ENCODE assay signal across 9 cellular contexts in the genomic region with DNA sequence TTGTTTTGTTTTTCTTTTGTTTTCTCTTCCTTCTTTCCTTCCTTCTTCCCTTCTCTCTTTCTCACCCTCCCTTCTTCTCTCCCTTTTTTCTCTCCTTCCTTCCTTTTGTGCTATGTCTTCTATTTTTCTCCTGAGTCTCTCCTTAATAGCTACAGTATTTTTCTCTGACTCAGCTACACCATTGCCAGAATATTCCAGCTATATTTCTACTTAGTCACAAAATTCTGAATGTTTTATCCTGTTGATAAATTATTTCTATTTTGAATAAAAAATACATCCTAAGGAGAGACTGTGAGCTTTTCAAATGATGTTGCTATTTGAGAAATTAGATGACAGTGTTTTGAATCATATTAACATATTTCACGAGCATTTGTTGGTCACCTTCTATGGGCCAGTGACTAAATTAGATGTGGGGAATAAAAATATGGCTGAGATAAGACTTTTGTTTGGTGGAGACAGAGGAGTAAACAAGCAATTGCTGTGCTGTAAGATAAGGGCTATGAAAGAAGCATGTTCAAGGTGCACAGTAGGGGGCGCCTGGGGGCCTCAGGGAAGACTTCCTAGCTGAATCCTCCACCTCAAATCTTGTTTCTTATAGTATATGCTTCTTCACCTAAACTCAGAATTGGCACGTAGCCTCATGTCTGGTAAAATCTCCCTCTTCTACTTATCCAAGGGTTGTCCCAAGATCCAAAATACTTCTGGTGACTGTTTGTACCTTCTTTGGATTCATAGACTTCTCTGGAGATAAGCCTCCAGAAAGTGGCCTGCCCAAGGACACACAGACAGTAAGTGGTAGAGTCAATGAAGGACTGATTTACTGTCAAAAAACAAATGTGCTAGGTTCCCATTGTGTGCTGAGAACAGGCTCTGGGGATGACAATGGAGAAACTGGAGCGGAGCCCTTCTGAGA.
DNase-seq lines count a peak whose midpoint lies in the region; ATAC-seq and TF ChIP-seq lines count a peak whose summit lies in the region.
"Had no signal": no experiment of that assay in that cellular context is flagged by ENCODE, and none has a peak within 500 bp of the region (broad histone marks: within the 10 kb centered on the region; RNA-seq: fewer than 3 reads in every experiment).

No MANE protein-coding gene starts in this region.

- no peaks in the 10 kb centered on the region for H3F3A ChIP-seq in OCI-LY1 (ENCODE audit: insufficient read depth, low read length)

- H4K20me1 ChIP-seq in OCI-LY1 (ENCODE audit: insufficient read depth, low read length): no peaks in the 10 kb centered on the region

- no peaks in the 10 kb centered on the region for H3K9me3 Mint-ChIP-seq in activated T-helper 17 cell treated with anti-CD3 and anti-CD28 coated beads, Interleukin-2, amount 50 U/mL, for 72 hours
- H3K9me3 Mint-ChIP-seq: central memory CD8-positive, alpha-beta T cell had no signal

- no peak overlapping the region for H3K9ac ChIP-seq in OCI-LY1 (ENCODE audit: low read length)

- H3K4me2 ChIP-seq in OCI-LY1 (ENCODE audit: low read length): no peak overlapping the region

- no peak overlapping the region for H3K27ac ChIP-seq in OCI-LY1 (ENCODE audit: low read depth, low read length, poor library complexity, severe bottlenecking)

- no peak overlapping the region for H3K4me3 Mint-ChIP-seq in activated T-helper 17 cell treated with anti-CD3 and anti-CD28 coated beads, Interleukin-2, amount 50 U/mL, for 72 hours
- H3K4me3 Mint-ChIP-seq: central memory CD8-positive, alpha-beta T cell had no signal

- H3K36me3 Mint-ChIP-seq in activated T-helper 17 cell treated with anti-CD3 and anti-CD28 coated beads, Interleukin-2, amount 50 U/mL, for 72 hours (ENCODE audit: low read depth): no peaks in the 10 kb centered on the region

- H3K27me3 ChIP-seq in OCI-LY1 (ENCODE audit: insufficient read depth, low read length): 0 out of 2 replicates have a peak, but pooled peaks cover 5% of the 10 kb centered on the region

- H3K36me3 ChIP-seq in OCI-LY1 (ENCODE audit: insufficient read depth, low read length): no peaks in the 10 kb centered on the region

- H3K27me3 Mint-ChIP-seq in activated T-helper 17 cell treated with anti-CD3 and anti-CD28 coated beads, Interleukin-2, amount 50 U/mL, for 72 hours: peaks cover 6% of the 10 kb centered on the region

- H3K4me3 ChIP-seq in OCI-LY1 (ENCODE audit: low read depth, low read length, poor library complexity, severe bottlenecking): no peak overlapping the region

- H3K79me2 ChIP-seq in OCI-LY1 (ENCODE audit: insufficient read depth, low read length): no peaks in the 10 kb centered on the region

- H2AFZ ChIP-seq in OCI-LY1 (ENCODE audit: low read length): no peak overlapping the region

- no peak overlapping the region for H3K27ac Mint-ChIP-seq in activated T-helper 17 cell treated with anti-CD3 and anti-CD28 coated beads, Interleukin-2, amount 50 U/mL, for 72 hours

- DNase-seq in activated effector memory CD4-positive, alpha-beta T cell treated with anti-CD3 and anti-CD28 coated beads, Interleukin-2, amount 50 U/mL, for 16 hours: peak; percentile 76
- DNase-seq in activated effector memory CD4-positive, alpha-beta T cell treated with Interleukin-2 at 50 U/mL for 16 hours: no peak
- DNase-seq in activated T-helper 9 cell treated with anti-CD3 and anti-CD28 coated beads, Interleukin-2, amount 50 U/mL, for 16 hours (ENCODE audit: low read depth): peak; percentile 14
- DNase-seq in iPS-NIHi11 (ENCODE audit: low spot score): peak; percentile 59
- peak; percentile 75 for DNase-seq in stimulated activated CD8-positive, alpha-beta memory T cell treated with anti-CD3 and anti-CD28 coated beads, Interleukin-4, amount 100 ng/mL, for 48 hours
- DNase-seq in mesenteric fat pad (ENCODE audit: low spot score): no peak

- H3K9me3 ChIP-seq in OCI-LY1 (ENCODE audit: low read length): no peaks in the 10 kb centered on the region

- peaks cover 3% of the 10 kb centered on the region for H3K4me1 ChIP-seq in OCI-LY1 (ENCODE audit: insufficient read depth, low read length, severe bottlenecking)

- no peak for ATAC-seq in activated T-helper 17 cell treated with anti-CD3 and anti-CD28 coated beads, Interleukin-2, amount 50 U/mL, for 72 hours (replicated peaks)

- H3K4me1 Mint-ChIP-seq in activated T-helper 17 cell treated with anti-CD3 and anti-CD28 coated beads, Interleukin-2, amount 50 U/mL, for 72 hours: peaks cover 9% of the 10 kb centered on the region

- H3K9me2 ChIP-seq in OCI-LY1 (ENCODE audit: low read depth, low read length): no peaks in the 10 kb centered on the region

- TF ChIP-seq CTCF in OCI-LY1 (IDR thresholded peaks at IDR 0.05; ENCODE audit: low read length): peak; percentile 84

Comparison
In these comparisons a context has a peak if more than half of its experiments do, and no peak if none do; other contexts are left out.
1. DNase-seq: peak in activated effector memory CD4-positive, alpha-beta T cell treated with anti-CD3 and anti-CD28 coated beads, Interleukin-2, amount 50 U/mL, for 16 hours (single experiment), activated T-helper 9 cell treated with anti-CD3 and anti-CD28 coated beads, Interleukin-2, amount 50 U/mL, for 16 hours (single experiment), iPS-NIHi11 (single experiment) and stimulated activated CD8-positive, alpha-beta memory T cell treated with anti-CD3 and anti-CD28 coated beads, Interleukin-4, amount 100 ng/mL, for 48 hours (single experiment); none in activated effector memory CD4-positive, alpha-beta T cell treated with Interleukin-2 at 50 U/mL for 16 hours (single experiment) and mesenteric fat pad (single experiment).